ENCODE assay signal across 24 cellular contexts in the genomic region with DNA sequence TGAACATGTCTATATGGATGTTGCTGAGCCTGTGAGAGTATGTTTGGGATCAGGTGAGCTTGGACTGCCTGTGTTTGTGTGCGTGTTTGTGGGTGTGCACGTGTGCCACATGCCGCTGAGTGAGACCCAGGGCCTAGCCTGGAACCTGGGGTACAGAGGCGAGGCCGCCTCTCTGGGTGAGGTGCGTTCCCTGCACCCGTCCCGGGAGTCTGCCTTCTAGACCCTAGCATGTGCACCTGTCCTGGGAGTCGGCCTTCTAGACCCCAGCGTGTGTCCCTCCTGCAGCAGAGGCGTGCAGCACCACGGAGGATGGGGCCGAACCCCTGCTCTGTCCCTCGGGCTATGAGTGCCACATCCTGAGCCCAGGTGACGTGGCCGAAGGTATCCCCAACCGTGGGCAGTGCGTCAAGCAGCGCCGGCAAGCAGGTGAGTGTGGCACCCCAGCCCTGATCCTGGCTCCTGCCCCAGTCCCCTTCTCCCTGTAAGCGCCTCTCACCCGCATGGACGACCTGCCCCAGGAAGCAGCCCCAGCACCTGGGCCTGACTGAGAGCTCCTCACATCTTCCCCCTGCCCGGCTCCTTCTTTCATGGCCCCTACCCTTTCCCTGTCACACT. TPM values are rescaled to one million over a fixed set of nuclear protein-coding genes. Genes with fewer than 3 reads are reported as not detected.
DNase-seq lines count a peak whose midpoint lies in the region; ATAC-seq, FAIRE-seq and TF ChIP-seq lines count a peak whose summit lies in the region.
"Had no signal": no experiment of that assay in that cellular context is flagged by ENCODE, and none has a peak within 500 bp of the region (broad histone marks: within the 10 kb centered on the region; RNA-seq: fewer than 3 reads in every experiment).

No MANE protein-coding gene starts in this region.

- no peak overlapping the region for H2BK12ac ChIP-seq in neuronal stem cell (ENCODE audit: low read length)

- H3K4me3 ChIP-seq in HCT116 (replicated peaks in 1 of 2; ENCODE audit: low read depth in 1 of 2, low read length in 2 of 2) (no peak overlapping the region), kidney (ENCODE audit: low read length in 2 of 2) (no peak overlapping the region), neuronal stem cell (ENCODE audit: low read length in 2 of 2) (peak overlapping the region in 1 of 2 donors; percentile 58), upper lobe of right lung (no peak overlapping the region)
- H3K4me3 ChIP-seq: A549, GM23338, K562 had no signal

- H3K18ac ChIP-seq in neuronal stem cell (ENCODE audit: low read length), result peak overlapping the region; percentile 71

- TF ChIP-seq POLR2A in HCT116 (IDR thresholded peaks at IDR 0.05; ENCODE audit: borderline replicate concordance, extremely low read depth, insufficient read depth, insufficient read length), result no peak

- H3K4me1 ChIP-seq in HCT116 (ENCODE audit: control insufficient read depth in 1 of 2, insufficient read depth in 2 of 2, low read length in 2 of 2) (no peaks in the 10 kb centered on the region), kidney (ENCODE audit: control insufficient read depth in 1 of 2, insufficient read depth in 1 of 2, low read depth in 1 of 2, low read length in 2 of 2) (no peaks in the 10 kb centered on the region), neuronal stem cell (ENCODE audit: control insufficient read depth in 2 of 2, insufficient read depth in 1 of 2, low read depth in 1 of 2, low read length in 2 of 2) (peaks cover 2 to 4% of the 10 kb centered on the region in 2 donors), upper lobe of right lung (no peaks in the 10 kb centered on the region)
- H3K4me1 ChIP-seq: Caco-2 had no signal

- no TSS peak for BruUV-seq in HCT116 (replicated peaks; lab: Mats Ljungman, UMichigan)

- peak overlapping the region; percentile 59 for H3K14ac ChIP-seq in neuronal stem cell (ENCODE audit: low read length)

- intact Hi-C loops in HCT116 (cut with micrococcal nuclease) (no loop called here), kidney (cut with DNase I) (no loop called here), upper lobe of right lung (cut with DNase I) (no loop called here)

- H2AFZ ChIP-seq in HCT116 (ENCODE audit: low read depth, low read length, poor library complexity, severe bottlenecking) (no peak overlapping the region), neuronal stem cell (ENCODE audit: low read length) (no peak overlapping the region)
- H2AFZ ChIP-seq: GM23338 had no signal

- peak overlapping the region; percentile 77 for H2AK5ac ChIP-seq in neuronal stem cell (ENCODE audit: low read depth, low read length)

- no peak overlapping the region for H3K4me3 Mint-ChIP-seq in activated CD8-positive, alpha-beta T cell treated with anti-CD3 and anti-CD28 coated beads, Interleukin-2, amount 10 ng/mL, durations not matched to agents 7 days and 5 days
- H3K4me3 Mint-ChIP-seq in activated T-helper 17 cell treated with anti-CD3 and anti-CD28 coated beads, Interleukin-2, amount 50 U/mL, for 72 hours, result no peak overlapping the region
- H3K4me3 Mint-ChIP-seq: CD4-positive, alpha-beta T cell; GM23338; HFFc6 had no signal

- H3K4me2 ChIP-seq in HCT116 (ENCODE audit: low read length) (no peak overlapping the region), neuronal stem cell (ENCODE audit: insufficient read depth, low read length, poor library complexity, severe bottlenecking) (no peak overlapping the region)
- H3K4me2 ChIP-seq: A549, GM23338 had no signal

- CTCF ChIA-PET in HCT116 (lab: Charles Lee), result no interaction called here
- CTCF ChIA-PET in activated CD8-positive, alpha-beta T cell treated with anti-CD3 and anti-CD28 coated beads, Interleukin-2, amount 10 ng/mL, durations not matched to agents 7 days and 5 days (lab: Charles Lee), result no interaction called here

- H3K4me1 Mint-ChIP-seq in activated CD8-positive, alpha-beta T cell treated with anti-CD3 and anti-CD28 coated beads, Interleukin-2, amount 10 ng/mL, durations not matched to agents 7 days and 5 days (ENCODE audit: low read depth), result no peaks in the 10 kb centered on the region
- H3K4me1 Mint-ChIP-seq in activated T-helper 17 cell treated with anti-CD3 and anti-CD28 coated beads, Interleukin-2, amount 50 U/mL, for 72 hours, result no peaks in the 10 kb centered on the region
- H3K4me1 Mint-ChIP-seq: GM23338 had no signal

- H3K9me3 ChIP-seq in HCT116 (ENCODE audit: control insufficient read depth in 1 of 2, insufficient read depth in 1 of 2, low read depth in 1 of 2, low read length in 2 of 2), result peaks cover 0 to 8% of the 10 kb centered on the region in 2 experiments; a peak in 1 of 4 replicates
- H3K9me3 ChIP-seq in kidney (ENCODE audit: control insufficient read depth in 1 of 2, low read length in 2 of 2), result peaks cover 3% of the 10 kb centered on the region in 2 donors
- peaks cover 4 to 7% of the 10 kb centered on the region in 2 donors for H3K9me3 ChIP-seq in neuronal stem cell (replicated peaks in 1 of 2; ENCODE audit: control insufficient read depth in 2 of 2, insufficient read depth in 1 of 2, low read depth in 1 of 2, low read length in 2 of 2)
- no peaks in the 10 kb centered on the region for H3K9me3 ChIP-seq in upper lobe of right lung
- H3K9me3 ChIP-seq: Caco-2 had no signal

- H3K27ac ChIP-seq in HCT116 (ENCODE audit: low read depth, low read length) (no peak overlapping the region), kidney (ENCODE audit: low read depth in 2 of 2, low read length in 2 of 2) (no peak overlapping the region), neuronal stem cell (replicated peaks; ENCODE audit: low read length) (no peak overlapping the region), upper lobe of right lung (no peak overlapping the region)
- H3K27ac ChIP-seq: 22Rv1, A549, C4-2B, HL-60 had no signal

- no peak overlapping the region for H2BK5ac ChIP-seq in neuronal stem cell (ENCODE audit: low read length)

- H3K9me3 Mint-ChIP-seq in activated CD8-positive, alpha-beta T cell treated with anti-CD3 and anti-CD28 coated beads, Interleukin-2, amount 10 ng/mL, durations not matched to agents 7 days and 5 days (ENCODE audit: insufficient read depth), result no peaks in the 10 kb centered on the region
- no peaks in the 10 kb centered on the region for H3K9me3 Mint-ChIP-seq in activated T-helper 17 cell treated with anti-CD3 and anti-CD28 coated beads, Interleukin-2, amount 50 U/mL, for 72 hours
- H3K9me3 Mint-ChIP-seq: CD4-positive, alpha-beta T cell; GM23338 had no signal

- H2BK120ac ChIP-seq in neuronal stem cell (ENCODE audit: low read depth, low read length), result no peak overlapping the region

- H3K36me3 ChIP-seq in HCT116 (ENCODE audit: control insufficient read depth in 1 of 2, insufficient read depth in 2 of 2, low read length in 2 of 2) (no peaks in the 10 kb centered on the region), kidney (ENCODE audit: control insufficient read depth in 1 of 2, insufficient read depth in 2 of 2, low read length in 2 of 2) (no peaks in the 10 kb centered on the region), neuronal stem cell (replicated peaks in 1 of 2; ENCODE audit: control insufficient read depth in 2 of 2, insufficient read depth in 2 of 2, low read length in 2 of 2) (no peaks in the 10 kb centered on the region), upper lobe of right lung (no peaks in the 10 kb centered on the region)

- H3K79me1 ChIP-seq in neuronal stem cell (ENCODE audit: low read depth, low read length), result no peaks in the 10 kb centered on the region

- H3K27me3 ChIP-seq in HCT116 (ENCODE audit: insufficient read depth, low read length) (peaks cover 23% of the 10 kb centered on the region; the same call in 1 of the 2 replicates), neuronal stem cell (ENCODE audit: control insufficient read depth in 3 of 3, insufficient read depth in 3 of 3, low read depth in 1 of 3, low read length in 3 of 3) (peaks cover 0 to 10% (median 0%) of the 10 kb centered on the region in 3 experiments), upper lobe of right lung (no peaks in the 10 kb centered on the region)

- H2BK15ac ChIP-seq in neuronal stem cell (ENCODE audit: low read length), result peak overlapping the region; percentile 33

- H4K91ac ChIP-seq in neuronal stem cell (ENCODE audit: low read depth, low read length, poor library complexity), result no peak overlapping the region

- TF ChIP-seq CTCF in HCT116 (IDR thresholded peaks at IDR 0.05 in 2 of 3, conservative IDR thresholded peaks at IDR 0.05 in 1 of 3; ENCODE audit: borderline replicate concordance in 1 of 3, insufficient read depth in 1 of 3, low read depth in 2 of 3, low read length in 2 of 3) (no peak), kidney (IDR thresholded peaks at IDR 0.05; ENCODE audit: borderline replicate concordance, extremely low read depth, insufficient read depth) (no peak), upper lobe of right lung (IDR thresholded peaks at IDR 0.05) (no peak)

- no peak overlapping the region for H3K9ac ChIP-seq in HCT116 (ENCODE audit: low read length)
- no peak overlapping the region for H3K9ac ChIP-seq in kidney (ENCODE audit: low read length in 2 of 2)
- no peak overlapping the region for H3K9ac ChIP-seq in neuronal stem cell (ENCODE audit: low read depth, low read length, poor library complexity)

- RAD21 ChIA-PET in HCT116 (lab: Charles Lee; ENCODE audit: low non-redundant PET in 1 of 2, low total read pairs in 2 of 2, uncharacterized antibody in 2 of 2, unreplicated experiment in 2 of 2), result no interaction called here

- no CpG with 5 or more reads among the region's 24 CpGs for WGBS in neuronal stem cell (ENCODE audit: extremely low coverage in 2 of 2, insufficient read length in 2 of 2, insufficient replicate concordance in 1 of 2), 2 donors

- H3K23ac ChIP-seq in neuronal stem cell (ENCODE audit: low read depth, low read length, poor library complexity), result no peak overlapping the region

- POLR2A ChIA-PET in HCT116 (lab: Charles Lee), result no interaction called here
- POLR2A ChIA-PET in activated CD8-positive, alpha-beta T cell treated with anti-CD3 and anti-CD28 coated beads, Interleukin-2, amount 10 ng/mL, durations not matched to agents 7 days and 5 days (lab: Charles Lee), result no interaction called here

- no peak overlapping the region for H4K8ac ChIP-seq in neuronal stem cell (ENCODE audit: low read depth, low read length)

- no peaks in the 10 kb centered on the region for H3K79me2 ChIP-seq in HCT116 (ENCODE audit: insufficient read depth, low read length)

- H3K27ac Mint-ChIP-seq in activated CD8-positive, alpha-beta T cell treated with anti-CD3 and anti-CD28 coated beads, Interleukin-2, amount 10 ng/mL, durations not matched to agents 7 days and 5 days, result no peak overlapping the region
- H3K27ac Mint-ChIP-seq in activated T-helper 17 cell treated with anti-CD3 and anti-CD28 coated beads, Interleukin-2, amount 50 U/mL, for 72 hours, result no peak overlapping the region
- H3K27ac Mint-ChIP-seq: CD4-positive, alpha-beta T cell; GM23338; HFFc6 had no signal

- no peaks in the 10 kb centered on the region for H4K20me1 ChIP-seq in HCT116 (ENCODE audit: insufficient read depth)

- no peak overlapping the region for H3K4ac ChIP-seq in neuronal stem cell (ENCODE audit: low read length)

- peaks cover 4% of the 10 kb centered on the region for H3K27me3 Mint-ChIP-seq in activated CD8-positive, alpha-beta T cell treated with anti-CD3 and anti-CD28 coated beads, Interleukin-2, amount 10 ng/mL, durations not matched to agents 7 days and 5 days (ENCODE audit: low read depth)
- H3K27me3 Mint-ChIP-seq in activated T-helper 17 cell treated with anti-CD3 and anti-CD28 coated beads, Interleukin-2, amount 50 U/mL, for 72 hours, result peaks cover 12% of the 10 kb centered on the region

- ATAC-seq in HCT116 (no peak), upper lobe of right lung (peak; percentile 19), HG03378 (IDR thresholded peaks at IDR 0.05; ENCODE audit: unreplicated experiment) (no peak)
- no peak for ATAC-seq in activated CD8-positive, alpha-beta T cell treated with anti-CD3 and anti-CD28 coated beads, Interleukin-2, amount 10 ng/mL, durations not matched to agents 7 days and 5 days
- ATAC-seq in activated T-helper 17 cell treated with anti-CD3 and anti-CD28 coated beads, Interleukin-2, amount 50 U/mL, for 72 hours (replicated peaks), result no peak
- ATAC-seq: A549, GM23338, K562 had no signal

- no peak for TF ChIP-seq RAD21 in HCT116 (IDR thresholded peaks at IDR 0.05; ENCODE audit: low read depth)

- DNase-seq in HCT116 (ENCODE audit: low read depth, low spot score) (no peak), kidney (peak; percentile 78), neuronal stem cell (ENCODE audit: low spot score) (no peak), upper lobe of right lung (peak; percentile 50)
- no peak for DNase-seq in activated CD8-positive, alpha-beta T cell treated with anti-CD3 and anti-CD28 coated beads, Interleukin-2, amount 10 ng/mL, durations not matched to agents 7 days and 5 days
- DNase-seq: AML-193; Caco-2; CD4-positive, alpha-beta T cell; HCEC 1CT; HFFc6 had no signal

- FAIRE-seq in kidney (lab: Jason Lieb, UNC), result no peak
- FAIRE-seq: D721Med, G401.6, GM12891, H54, K562 had no signal

- H3K9me2 ChIP-seq in HCT116 (ENCODE audit: insufficient read depth), result no peaks in the 10 kb centered on the region

- no peaks in the 10 kb centered on the region for H3K36me3 Mint-ChIP-seq in activated CD8-positive, alpha-beta T cell treated with anti-CD3 and anti-CD28 coated beads, Interleukin-2, amount 10 ng/mL, durations not matched to agents 7 days and 5 days (ENCODE audit: low read depth)
- H3K36me3 Mint-ChIP-seq in activated T-helper 17 cell treated with anti-CD3 and anti-CD28 coated beads, Interleukin-2, amount 50 U/mL, for 72 hours (ENCODE audit: low read depth), result no peaks in the 10 kb centered on the region

RNA-seq across cellular contexts. Expression of gene WFDC1, which starts 24.6 kb away (rescaled TPM):
- total RNA-seq in HCT116 (2021; ENCODE audit: unreplicated experiment) (0.42 TPM), kidney (11.1 TPM), upper lobe of right lung (26.0 TPM)
- polyA plus RNA-seq in HCT116 (2012), result 0.16 and 0.20 TPM in 2 replicates
- 34.8 TPM for polyA plus RNA-seq in kidney (ENCODE audit: insufficient read depth, low read depth, low replicate concordance)
- 0.13 TPM for polyA plus RNA-seq in neuronal stem cell (2013, experiment 1 of 2)
- 0.14 TPM for polyA plus RNA-seq in neuronal stem cell (2013, experiment 2 of 2)
- not detected for total RNA-seq in activated CD8-positive, alpha-beta T cell treated with anti-CD3 and anti-CD28 coated beads, Interleukin-2, amount 10 ng/mL, durations not matched to agents 7 days and 5 days
- total RNA-seq in activated T-helper 17 cell treated with anti-CD3 and anti-CD28 coated beads, Interleukin-2, amount 50 U/mL, for 72 hours, result under 1 TPM in 1 of 2 donors, not detected in 1; 0.90 TPM
- total RNA-seq: Caco-2; CD4-positive, alpha-beta T cell; K562 had no signal
- polyA plus RNA-seq: A549, K562 had no signal

RNA-seq across cellular contexts. Expression of gene ATP2C2, which starts 49.1 kb away (rescaled TPM):
- total RNA-seq in HCT116 (2021; ENCODE audit: unreplicated experiment) (20.3 TPM), kidney (2.2 TPM), upper lobe of right lung (48.9 TPM)
- polyA plus RNA-seq in HCT116 (2012), result 28.2 and 40.5 TPM in 2 replicates
- 2.6 TPM for polyA plus RNA-seq in kidney (ENCODE audit: insufficient read depth, low read depth, low replicate concordance)
- polyA plus RNA-seq in neuronal stem cell (2013, experiment 1 of 2), result 0.24 TPM
- polyA plus RNA-seq in neuronal stem cell (2013, experiment 2 of 2), result 0.47 TPM
- not detected for total RNA-seq in activated CD8-positive, alpha-beta T cell treated with anti-CD3 and anti-CD28 coated beads, Interleukin-2, amount 10 ng/mL, durations not matched to agents 7 days and 5 days
- total RNA-seq in activated T-helper 17 cell treated with anti-CD3 and anti-CD28 coated beads, Interleukin-2, amount 50 U/mL, for 72 hours, result not detected
- total RNA-seq: CD4-positive, alpha-beta T cell; HFFc6; HT1080 had no signal
- polyA plus RNA-seq: BJ, K562 had no signal

Comparison
In these comparisons a context has a peak if more than half of its experiments do, and no peak if none do; other contexts are left out.
1. DNase-seq: peak in kidney (single experiment) and upper lobe of right lung (single experiment); none in HCT116 (single experiment), neuronal stem cell (single experiment) and activated CD8-positive, alpha-beta T cell treated with anti-CD3 and anti-CD28 coated beads, Interleukin-2, amount 10 ng/mL, durations not matched to agents 7 days and 5 days (single experiment).